ENCODE assay signal across 22 cellular contexts in genomic region chr20:57407541-57407956, GRCh38. TPM values are rescaled to one million over a fixed set of nuclear protein-coding genes. Genes with fewer than 3 reads are reported as not detected.
DNase-seq lines count a peak whose midpoint lies in the region; ATAC-seq, FAIRE-seq and TF ChIP-seq lines count a peak whose summit lies in the region.
"Had no signal": no experiment of that assay in that cellular context is flagged by ENCODE, and none has a peak within 500 bp of the region (broad histone marks: within the 10 kb centered on the region; RNA-seq: fewer than 3 reads in every experiment).

No MANE protein-coding gene starts in this region.

- H2AFZ ChIP-seq in GM12878 (ENCODE audit: control insufficient read depth, low read depth, low read length) = no peak overlapping the region
- H2AFZ ChIP-seq: parathyroid adenoma had no signal

- TF ChIP-seq CTCF in HEK293 (tag by site-specific recombination; IDR thresholded peaks at IDR 0.05) = no peak
- TF ChIP-seq CTCF in GM12878 (IDR thresholded peaks at IDR 0.05 in 2 of 3, conservative IDR thresholded peaks at IDR 0.05 in 1 of 3; ENCODE audit: control insufficient read depth in 2 of 3, extremely low read depth in 1 of 3, insufficient read depth in 1 of 3, low read depth in 3 of 3, low read length in 3 of 3) = no peak
- no peak for TF ChIP-seq CTCF in right atrium auricular region (IDR thresholded peaks at IDR 0.05)
- TF ChIP-seq CTCF in gastrocnemius medialis (IDR thresholded peaks at IDR 0.05 in 4 of 5, conservative IDR thresholded peaks at IDR 0.05 in 1 of 5) = no peak

- no peak overlapping the region for H3K4me3 ChIP-seq in HEK293 (ENCODE audit: low read depth, low read length)
- H3K4me3 ChIP-seq in GM12878 = no peak overlapping the region
- H3K4me3 ChIP-seq in right atrium auricular region = no peak overlapping the region
- H3K4me3 ChIP-seq in gastrocnemius medialis = no peak overlapping the region
- H3K4me3 ChIP-seq: breast epithelium, skin epidermis, upper lobe of left lung had no signal

- no peak for ATAC-seq in GM12878
- ATAC-seq in gastrocnemius medialis = no peak
- ATAC-seq: foreskin keratinocyte had no signal

- peaks cover 0 to 70% of the 10 kb centered on the region in 2 experiments; a peak in 2 of 3 replicates for H3K36me3 ChIP-seq in HEK293 (ENCODE audit: control insufficient read depth in 2 of 2, insufficient read depth in 1 of 2, low read length in 2 of 2)
- peaks cover 30 to 52% of the 10 kb centered on the region in 2 experiments for H3K36me3 ChIP-seq in GM12878 (ENCODE audit: control insufficient read depth in 2 of 2, insufficient read depth in 2 of 2, low read length in 1 of 2)
- peaks cover 63% of the 10 kb centered on the region for H3K36me3 ChIP-seq in right atrium auricular region
- peaks cover 0 to 30% of the 10 kb centered on the region in 2 donors for H3K36me3 ChIP-seq in gastrocnemius medialis
- H3K36me3 ChIP-seq: breast epithelium had no signal

- no TSS peak for BruUV-seq in GM12878 (replicated peaks; lab: Mats Ljungman, UMichigan)

- H3K9me3 ChIP-seq in HEK293 (ENCODE audit: control insufficient read depth, insufficient read depth, low read depth, low read length) = no peaks in the 10 kb centered on the region
- H3K9me3 ChIP-seq in GM12878 (replicated peaks; ENCODE audit: control insufficient read depth, insufficient read depth, low read length) = no peaks in the 10 kb centered on the region
- no peaks in the 10 kb centered on the region for H3K9me3 ChIP-seq in right atrium auricular region
- H3K9me3 ChIP-seq in gastrocnemius medialis = no peaks in the 10 kb centered on the region
- H3K9me3 ChIP-seq: breast epithelium, upper lobe of left lung had no signal

- POLR2A ChIA-PET in HEK293 (lab: Yijun Ruan, JAX) (no interaction called here), GM12878 (lab: Charles Lee) (no interaction called here)

- DNase-seq in GM12878 (ENCODE audit: low read depth, low spot score) (no peak), right atrium auricular region (ENCODE audit: low spot score) (no peak), gastrocnemius medialis (no peak), caudate nucleus (lab: John Stamatoyannopoulos, UW) (no peak), D341Med (ENCODE audit: low spot score) (no peak)
- no peak for DNase-seq in activated naive CD4-positive, alpha-beta T cell (lab: John Stamatoyannopoulos, UW)
- DNase-seq: activated CD4-positive, alpha-beta T cell treated with anti-CD3 and anti-CD28 coated beads for 4 hours; dermis blood vessel endothelial cell; foreskin keratinocyte; NCI-H1694 treated with DMSO at 0.1 percent for 48 hours; NCI-H226; NCI-H774; OCI-M1; SHP77 treated with DMSO at 0.1 percent for 48 hours; stimulated activated CD4-positive, alpha-beta T cell treated with anti-CD3 and anti-CD28 coated beads, Interleukin-2, amount 100 ng/mL, for 48 hours had no signal

- WGBS in GM12878 (ENCODE audit: insufficient coverage, insufficient replicate concordance, low lambda C conversion rate, missing lambda C conversion rate) = 88% methylated on average over 28 of the region's 29 CpGs

- in situ Hi-C loops in GM12878 (cut with MboI) (no loop called here), gastrocnemius medialis (cut with MboI; ENCODE audit: low sequenced_read_pairs in 4 of 4) (no loop called here)

- SMC1A ChIA-PET in GM12878 (lab: Charles Lee; ENCODE audit: uncharacterized antibody, unreplicated experiment) = no interaction called here

- no peaks in the 10 kb centered on the region; the same call in 1 of the 2 replicates for H3K4me1 ChIP-seq in HEK293 (ENCODE audit: control insufficient read depth, insufficient read depth, low read length)
- no peaks in the 10 kb centered on the region for H3K4me1 ChIP-seq in GM12878 (ENCODE audit: control insufficient read depth, insufficient read depth, low read length)
- peaks cover 0 to 79% of the 10 kb centered on the region in 2 donors for H3K4me1 ChIP-seq in right atrium auricular region
- H3K4me1 ChIP-seq in gastrocnemius medialis = peaks cover 22 to 78% of the 10 kb centered on the region in 2 donors
- H3K4me1 ChIP-seq: breast epithelium, foreskin keratinocyte, parathyroid adenoma had no signal

- no peak for TF ChIP-seq RAD21 in GM12878 (IDR thresholded peaks at IDR 0.05; ENCODE audit: insufficient read depth, low read depth, low read length)

- no peak overlapping the region for H3K4me2 ChIP-seq in GM12878 (ENCODE audit: control insufficient read depth, insufficient read depth)
- H3K4me2 ChIP-seq: KMS-11 had no signal

- FAIRE-seq in GM12878 (lab: Jason Lieb, UNC) = no peak
- FAIRE-seq: D721Med had no signal

- TF ChIP-seq EP300 in GM12878 (IDR thresholded peaks at IDR 0.05; ENCODE audit: borderline replicate concordance in 1 of 2, control insufficient read depth in 1 of 2, low read depth in 2 of 2, low read length in 2 of 2) = no peak

- H3K27ac ChIP-seq in HEK293 (ENCODE audit: extremely low read depth, low read depth, low read length) (no peak overlapping the region), GM12878 (ENCODE audit: control insufficient read depth, insufficient read depth) (no peak overlapping the region), right atrium auricular region (peak overlapping the region; percentile 75 to 76), gastrocnemius medialis (peak overlapping the region; percentile 82 to 99 (median 98)), caudate nucleus (ENCODE audit: low read depth, low read length) (no peak overlapping the region)
- H3K27ac ChIP-seq: breast epithelium, foreskin keratinocyte, KMS-11, parathyroid adenoma, skin epidermis, upper lobe of left lung had no signal

- peaks cover 10% of the 10 kb centered on the region for H3K79me2 ChIP-seq in GM12878 (ENCODE audit: control insufficient read depth, insufficient read depth, low read length)
- H3K79me2 ChIP-seq: parathyroid adenoma had no signal

- CTCF ChIA-PET in HEK293 (lab: Yijun Ruan, JAX) (no interaction called here), GM12878 (lab: Yijun Ruan, JAX) (no interaction called here)

- H4K20me1 ChIP-seq in GM12878 (ENCODE audit: control insufficient read depth, insufficient read depth) = peaks cover 2% of the 10 kb centered on the region

- intact Hi-C loops in GM12878 (cut with micrococcal nuclease; ENCODE audit: unreplicated experiment) (no loop called here), gastrocnemius medialis (cut with DNase I; ENCODE audit: low total_unique reads) (loop anchor here (1.0 kb wide), 1 partner anchor 26 kb away; no protein-coding TSS in a partner anchor)

- RAD21 ChIA-PET in GM12878 (lab: Charles Lee; ENCODE audit: unreplicated experiment) = no interaction called here

- H3K27me3 ChIP-seq in GM12878 (replicated peaks in 1 of 2; ENCODE audit: control insufficient read depth in 2 of 2, insufficient read depth in 2 of 2, low read length in 1 of 2) (no peaks in the 10 kb centered on the region), right atrium auricular region (no peaks in the 10 kb centered on the region), gastrocnemius medialis (no peaks in the 10 kb centered on the region)
- H3K27me3 ChIP-seq: breast epithelium, foreskin keratinocyte, upper lobe of left lung had no signal

- TF ChIP-seq POLR2A in GM12878 (IDR thresholded peaks at IDR 0.05; ENCODE audit: low read depth, low read length) = peak; percentile 36; the same call in 1 of the 2 replicates
- no peak for TF ChIP-seq POLR2A in gastrocnemius medialis (IDR thresholded peaks at IDR 0.05)

- no peak overlapping the region for H3K9ac ChIP-seq in GM12878 (ENCODE audit: control insufficient read depth, insufficient read depth, low read length)
- H3K9ac ChIP-seq: KMS-11, parathyroid adenoma had no signal

TF ChIP-seq in GM12878, 131 proteins besides CTCF, POLR2A, EP300 and RAD21 (continues in another document):
- TF ChIP-seq RB1 (IDR thresholded peaks at IDR 0.05; ENCODE audit: borderline replicate concordance) = no peak
- no peak for TF ChIP-seq HDAC6 (IDR thresholded peaks at IDR 0.05; ENCODE audit: unreplicated experiment)

RNA-seq across cellular contexts. Expression of gene RBM38, which starts 16.4 kb away (rescaled TPM):
- total RNA-seq in GM12878 (2013; cell fraction: nucleolus; rRNA removed) = 58.6 and 73.2 TPM in 2 replicates
- total RNA-seq in GM12878 (2014; rRNA removed) (68.6 and 79.7 TPM in 2 replicates), GM12878 (2014; rRNA removed; fragmentation: Illumina TruSeq; extraction: Trizol) (23.2 and 27.5 TPM in 2 replicates), GM12878 (2021) (102 and 104 TPM in 2 replicates), right atrium auricular region (100 to 1,000 TPM; 127 to 151 TPM), gastrocnemius medialis (100 to 1,000 TPM in 3 of 4 donors, 10 to 100 TPM in 1; 56.7 to 229 (median 177) TPM)
- polyA plus RNA-seq in GM12878 (2011; ENCODE audit: low read depth) = 37.7 TPM
- polyA plus RNA-seq in GM12878 (2011; rRNA removed) (29.9 and 57.3 TPM in 2 replicates), GM12878 (2014; fragmentation: Illumina TruSeq; extraction: Trizol) (4.3 and 22.9 TPM in 2 replicates), GM12878 (2014; fragmentation: Nextera tagmentation; extraction: Ambion mirVana) (1 to 10 TPM in 1 of 2 experiments, under 1 TPM in 1; 0.32 to 1.3 TPM), GM12878 (2014; rRNA removed) (118 and 127 TPM in 2 replicates), GM12878 (2016; fragmentation: Nextera tagmentation; extraction: Ambion mirVana) (10 to 100 TPM; 10.4 to 13.2 TPM)
- 90.6 and 104 TPM in 2 replicates for polyA plus RNA-seq in GM12878 (2011; cell fraction: cytosol; rRNA removed)
- polyA plus RNA-seq in GM12878 (2011; cell fraction: nucleus; rRNA removed) = 86.7 and 88.5 TPM in 2 replicates
- 96.5 and 121 TPM in 2 replicates for polyA plus RNA-seq in GM12878 (2012)
- polyA minus RNA-seq in GM12878 (2011; rRNA and poly(A)+ RNA removed) = 24.3 and 61.6 TPM in 2 replicates
- 39.3 and 39.8 TPM in 2 replicates for polyA minus RNA-seq in GM12878 (2011; cell fraction: cytosol; rRNA and poly(A)+ RNA removed)
- polyA minus RNA-seq in GM12878 (2011; cell fraction: nucleus; rRNA and poly(A)+ RNA removed) = 16.6 and 21.1 TPM in 2 replicates

RNA-seq across cellular contexts. Expression of gene RAE1, which starts 56.5 kb away (rescaled TPM):
- 53.1 and 64.9 TPM in 2 replicates for total RNA-seq in GM12878 (2013; cell fraction: nucleolus; rRNA removed)
- total RNA-seq in GM12878 (2014; rRNA removed) (38.4 and 39.1 TPM in 2 replicates), GM12878 (2014; rRNA removed; fragmentation: Illumina TruSeq; extraction: Trizol) (41.9 and 44.1 TPM in 2 replicates), GM12878 (2021) (34.2 and 36.1 TPM in 2 replicates), right atrium auricular region (10 to 100 TPM; 11.6 to 11.8 TPM), gastrocnemius medialis (10 to 100 TPM; 15.8 to 35.8 (median 20.6) TPM)
- 27.0 TPM for polyA plus RNA-seq in GM12878 (2011; ENCODE audit: low read depth)
- polyA plus RNA-seq in GM12878 (2011; rRNA removed) (28.7 and 33.1 TPM in 2 replicates), GM12878 (2014; fragmentation: Illumina TruSeq; extraction: Trizol) (50.0 and 54.4 TPM in 2 replicates), GM12878 (2014; fragmentation: Nextera tagmentation; extraction: Ambion mirVana) (100 to 1,000 TPM in 1 of 2 experiments, 10 to 100 TPM in 1; 93.0 to 107 TPM), GM12878 (2014; rRNA removed) (30.7 and 38.9 TPM in 2 replicates), GM12878 (2016; fragmentation: Nextera tagmentation; extraction: Ambion mirVana) (10 to 100 TPM; 83.1 to 91.3 TPM)
- polyA plus RNA-seq in GM12878 (2011; cell fraction: cytosol; rRNA removed) = 46.0 and 95.5 TPM in 2 replicates
- polyA plus RNA-seq in GM12878 (2011; cell fraction: nucleus; rRNA removed) = 109 and 137 TPM in 2 replicates
- 29.3 and 29.4 TPM in 2 replicates for polyA plus RNA-seq in GM12878 (2012)
- 45.1 and 67.6 TPM in 2 replicates for polyA minus RNA-seq in GM12878 (2011; rRNA and poly(A)+ RNA removed)
- polyA minus RNA-seq in GM12878 (2011; cell fraction: cytosol; rRNA and poly(A)+ RNA removed) = 11.0 and 17.0 TPM in 2 replicates
- polyA minus RNA-seq in GM12878 (2011; cell fraction: nucleus; rRNA and poly(A)+ RNA removed) = 63.8 and 74.1 TPM in 2 replicates

Comparison
In these comparisons a context has a peak if more than half of its experiments do, and no peak if none do; other contexts are left out.
1. H3K27ac ChIP-seq: peak in right atrium auricular region (2 of 2) and gastrocnemius medialis (4 of 4); none in HEK293 (single experiment), GM12878 (single experiment) and caudate nucleus (single experiment).